Comparison of ENCODE assay signal across 8 cellular contexts in genomic region chr6:101393291-101394251, GRCh38. TPM values are rescaled to one million over a fixed set of nuclear protein-coding genes. Genes with fewer than 3 reads are reported as not detected.
A peak's percentile ranks its signal among the peaks of the same experiment; 100 is the strongest.
DNase-seq lines count a peak whose midpoint lies in the region; FAIRE-seq and TF ChIP-seq lines count a peak whose summit lies in the region.

TSS of gene GRIK2 (plus strand) at chr6:101393708.

- H3K36me3 ChIP-seq in Peyer's patch (no peaks in the 10 kb centered on the region), endothelial cell of umbilical vein (ENCODE audit: control insufficient read depth in 2 of 2, extremely low read depth in 1 of 2, insufficient read depth in 2 of 2, low read length in 2 of 2) (no peaks in the 10 kb centered on the region), muscle layer of duodenum (ENCODE audit: control insufficient read depth in 1 of 2, insufficient read depth in 2 of 2, low read length in 2 of 2) (no peaks in the 10 kb centered on the region)

- no peaks in the 10 kb centered on the region for H3K4me1 Mint-ChIP-seq in activated CD4-positive, alpha-beta T cell treated with anti-CD3 and anti-CD28 coated beads, Interleukin-2, amount 10 ng/mL, durations not matched to agents 24 days and 14 days

- peaks cover 38% of the 10 kb centered on the region for H3K27me3 Mint-ChIP-seq in activated CD4-positive, alpha-beta T cell treated with anti-CD3 and anti-CD28 coated beads, Interleukin-2, amount 10 ng/mL, durations not matched to agents 24 days and 14 days

- H3K9me3 ChIP-seq in Peyer's patch (no peaks in the 10 kb centered on the region), endothelial cell of umbilical vein (replicated peaks; ENCODE audit: control insufficient read depth, insufficient read depth, low read length) (no peaks in the 10 kb centered on the region), muscle layer of duodenum (ENCODE audit: control insufficient read depth in 1 of 2, low read length in 2 of 2) (no peaks in the 10 kb centered on the region)

- H3K27ac ChIP-seq in Peyer's patch: no peak within 1 kb of the TSS
- H3K27ac ChIP-seq in endothelial cell of umbilical vein (ENCODE audit: insufficient read depth, low read depth, low read length): no peak within 1 kb of the TSS
- no peak within 1 kb of the TSS for H3K27ac ChIP-seq in muscle layer of duodenum (ENCODE audit: low read length)

- H3K36me3 Mint-ChIP-seq in activated CD4-positive, alpha-beta T cell treated with anti-CD3 and anti-CD28 coated beads, Interleukin-2, amount 10 ng/mL, durations not matched to agents 24 days and 14 days (ENCODE audit: low read depth): no peaks in the 10 kb centered on the region

- intact Hi-C loops in activated CD4-positive, alpha-beta T cell treated with anti-CD3 and anti-CD28 coated beads, Interleukin-2, amount 10 ng/mL, durations not matched to agents 24 days and 14 days (cut with micrococcal nuclease): no loop called here
- intact Hi-C loops in endothelial cell of umbilical vein (cut with micrococcal nuclease): no loop called here

- H3K27me3 ChIP-seq in Peyer's patch (no peaks in the 10 kb centered on the region), endothelial cell of umbilical vein (ENCODE audit: control insufficient read depth in 2 of 2, insufficient read depth in 2 of 2, low read length in 2 of 2) (peaks cover 20 to 23% of the 10 kb centered on the region in 2 experiments), muscle layer of duodenum (ENCODE audit: low read depth, low read length) (peaks cover 6% of the 10 kb centered on the region)

- no peak for TF ChIP-seq POLR2A in Peyer's patch (IDR thresholded peaks at IDR 0.05)
- no peak for TF ChIP-seq POLR2A in endothelial cell of umbilical vein (IDR thresholded peaks at IDR 0.05; ENCODE audit: low read depth, low read length)

- no peaks in the 10 kb centered on the region for H3K9me3 Mint-ChIP-seq in activated CD4-positive, alpha-beta T cell treated with anti-CD3 and anti-CD28 coated beads, Interleukin-2, amount 10 ng/mL, durations not matched to agents 24 days and 14 days

- peak; percentile 64 for DNase-seq in activated CD4-positive, alpha-beta T cell treated with anti-CD3 and anti-CD28 coated beads, Interleukin-2, amount 10 ng/mL, durations not matched to agents 24 days and 14 days
- no peak for DNase-seq in activated CD4-positive, alpha-beta T cell treated with anti-CD3 and anti-CD28 coated beads, Interleukin-2, amount 50 U/mL, for 4 hours
- DNase-seq in HS-27A (ENCODE audit: low read depth) (peak; percentile 29), Peyer's patch (peak in 2 of 3 donors; percentile 43 to 48), endothelial cell of umbilical vein (ENCODE audit: low read depth, low spot score) (peak; percentile 2), HT-29 (ENCODE audit: low spot score) (no peak)
- no peak for DNase-seq in activated CD4-positive, CD25-positive, alpha-beta regulatory T cell treated with anti-CD3 and anti-CD28 coated beads, Interleukin-2, amount 50 U/mL, for 72 hours

- no peak within 1 kb of the TSS for H3K4me2 ChIP-seq in endothelial cell of umbilical vein (ENCODE audit: insufficient read depth, low read length)

- H3K4me1 ChIP-seq in Peyer's patch (peaks cover 0 to 14% (median 0%) of the 10 kb centered on the region in 4 donors), endothelial cell of umbilical vein (ENCODE audit: control insufficient read depth, extremely low read depth, insufficient read depth, low read length) (no peaks in the 10 kb centered on the region), muscle layer of duodenum (ENCODE audit: control insufficient read depth in 1 of 2, insufficient read depth in 2 of 2, low read length in 2 of 2) (peaks cover 0 to 25% of the 10 kb centered on the region in 2 donors)

- no peak for FAIRE-seq in endothelial cell of umbilical vein (lab: Jason Lieb, UNC)

- H3K9ac ChIP-seq in endothelial cell of umbilical vein (replicated peaks; ENCODE audit: extremely low read depth, insufficient read depth, low read length): no peak within 1 kb of the TSS

- CTCF ChIA-PET in endothelial cell of umbilical vein (lab: Charles Lee): interaction anchor here (0.6 kb wide), 2 partner anchors 917 to 1588 kb away, joined by 3 read pairs; no protein-coding TSS in a partner anchor

- dilution Hi-C loops in endothelial cell of umbilical vein (cut with MboI; ENCODE audit: extremely low pct_ligation_motif_present, low sequenced_read_pairs): no loop called here

- no peak within 1 kb of the TSS for H3K4me3 Mint-ChIP-seq in activated CD4-positive, alpha-beta T cell treated with anti-CD3 and anti-CD28 coated beads, Interleukin-2, amount 10 ng/mL, durations not matched to agents 24 days and 14 days

- H4K20me1 ChIP-seq in endothelial cell of umbilical vein (replicated peaks; ENCODE audit: control insufficient read depth, extremely low read depth, insufficient read depth, low read length): no peaks in the 10 kb centered on the region

- no peaks in the 10 kb centered on the region for H3K79me2 ChIP-seq in endothelial cell of umbilical vein (ENCODE audit: control insufficient read depth, insufficient read depth, low read length)

- H3K9me1 ChIP-seq in endothelial cell of umbilical vein (replicated peaks; ENCODE audit: control insufficient read depth, extremely low read depth, insufficient read depth, low read length): no peaks in the 10 kb centered on the region

- no peak within 1 kb of the TSS for H2AFZ ChIP-seq in endothelial cell of umbilical vein (ENCODE audit: low read depth, low read length)

- no peak within 1 kb of the TSS for H3K27ac Mint-ChIP-seq in activated CD4-positive, alpha-beta T cell treated with anti-CD3 and anti-CD28 coated beads, Interleukin-2, amount 10 ng/mL, durations not matched to agents 24 days and 14 days

- POLR2A ChIA-PET in endothelial cell of umbilical vein (lab: Charles Lee): no interaction called here

- no TSS peak for BruUV-seq in endothelial cell of umbilical vein (replicated peaks; lab: Mats Ljungman, UMichigan)

- H3K4me3 ChIP-seq in Peyer's patch (peak within 1 kb of the TSS in 2 of 4 donors; percentile 26 to 34), endothelial cell of umbilical vein (replicated peaks in 1 of 3; ENCODE audit: insufficient read depth in 1 of 3, low read depth in 1 of 3, low read length in 3 of 3) (peak within 1 kb of the TSS in 1 of 3 experiments; percentile 27), muscle layer of duodenum (ENCODE audit: low read depth in 1 of 2, low read length in 2 of 2) (peak within 1 kb of the TSS; percentile 38 to 70)

- TF ChIP-seq CTCF in Peyer's patch (IDR thresholded peaks at IDR 0.05) (no peak), endothelial cell of umbilical vein (IDR thresholded peaks at IDR 0.05; ENCODE audit: extremely low read depth in 1 of 2, insufficient read depth in 1 of 2, low read depth in 1 of 2, low read length in 2 of 2) (peak in 1 of 2 donors; percentile 25)

TF ChIP-seq in endothelial cell of umbilical vein, 7 proteins besides CTCF, POLR2A, EP300 and RAD21:
- TF ChIP-seq EZH2 (IDR thresholded peaks at IDR 0.05; ENCODE audit: borderline replicate concordance, low read depth, low read length, severe bottlenecking) (peak; percentile 61), MYC (IDR thresholded peaks at IDR 0.05; ENCODE audit: low read depth, low read length) (no peak), FOS (IDR thresholded peaks at IDR 0.05; ENCODE audit: borderline replicate concordance, insufficient read depth, low read length) (no peak), JUN (IDR thresholded peaks at IDR 0.05; ENCODE audit: borderline replicate concordance, insufficient read depth, insufficient read length, low read depth) (no peak), GATA2 (IDR thresholded peaks at IDR 0.05; ENCODE audit: insufficient read depth, insufficient read length, low read depth, low read length) (no peak)
- TF ChIP-seq, protein P1, sequence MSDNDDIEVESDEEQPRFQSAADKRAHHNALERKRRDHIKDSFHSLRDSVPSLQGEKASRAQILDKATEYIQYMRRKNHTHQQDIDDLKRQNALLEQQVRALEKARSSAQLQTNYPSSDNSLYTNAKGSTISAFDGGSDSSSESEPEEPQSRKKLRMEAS (IDR thresholded peaks at IDR 0.05; ENCODE audit: insufficient read depth, insufficient read length): no peak

RNA-seq across cellular contexts. Expression of gene GRIK2, which starts in this region (rescaled TPM):
- total RNA-seq in activated CD4-positive, alpha-beta T cell treated with anti-CD3 and anti-CD28 coated beads, Interleukin-2, amount 10 ng/mL, durations not matched to agents 24 days and 14 days: not detected in 2 replicates
- total RNA-seq in Peyer's patch (1 to 10 TPM in 3 of 4 donors, not detected in 1; 1.6 to 8.9 (median 8.6) TPM), endothelial cell of umbilical vein (not detected in 2 replicates)
- polyA plus RNA-seq in endothelial cell of umbilical vein: not detected in 2 replicates
- not detected in 2 replicates for polyA plus RNA-seq in endothelial cell of umbilical vein (2011; cell fraction: cytosol; rRNA removed)
- not detected in 2 replicates for polyA plus RNA-seq in endothelial cell of umbilical vein (2011; cell fraction: nucleus; rRNA removed)
- not detected in 2 replicates for polyA plus RNA-seq in endothelial cell of umbilical vein (2012)
- 0.21 and 0.32 TPM in 2 replicates for polyA minus RNA-seq in endothelial cell of umbilical vein
- polyA minus RNA-seq in endothelial cell of umbilical vein (2011; cell fraction: cytosol; rRNA and poly(A)+ RNA removed): 1.0 TPM
- polyA minus RNA-seq in endothelial cell of umbilical vein (2011; cell fraction: nucleus; rRNA and poly(A)+ RNA removed): 0.10 TPM in 2 replicates
- not detected in 2 replicates for total RNA-seq in HT-29 (2014; rRNA removed; shearing (Covaris generic))

Comparison
In these comparisons a context has a peak if more than half of its experiments do, and no peak if none do; other contexts are left out.
1. Peak in DNase-seq in activated CD4-positive, alpha-beta T cell treated with anti-CD3 and anti-CD28 coated beads, Interleukin-2, amount 10 ng/mL, durations not matched to agents 24 days and 14 days; RNA of the gene not detected or under 1 TPM.
2. DNase-seq: peak in HS-27A (single experiment), Peyer's patch (2 of 3) and endothelial cell of umbilical vein (single experiment); none in activated CD4-positive, alpha-beta T cell treated with anti-CD3 and anti-CD28 coated beads, Interleukin-2, amount 50 U/mL, for 4 hours (0 of 2), HT-29 (single experiment) and activated CD4-positive, CD25-positive, alpha-beta regulatory T cell treated with anti-CD3 and anti-CD28 coated beads, Interleukin-2, amount 50 U/mL, for 72 hours (single experiment).